In the genomic region with DNA sequence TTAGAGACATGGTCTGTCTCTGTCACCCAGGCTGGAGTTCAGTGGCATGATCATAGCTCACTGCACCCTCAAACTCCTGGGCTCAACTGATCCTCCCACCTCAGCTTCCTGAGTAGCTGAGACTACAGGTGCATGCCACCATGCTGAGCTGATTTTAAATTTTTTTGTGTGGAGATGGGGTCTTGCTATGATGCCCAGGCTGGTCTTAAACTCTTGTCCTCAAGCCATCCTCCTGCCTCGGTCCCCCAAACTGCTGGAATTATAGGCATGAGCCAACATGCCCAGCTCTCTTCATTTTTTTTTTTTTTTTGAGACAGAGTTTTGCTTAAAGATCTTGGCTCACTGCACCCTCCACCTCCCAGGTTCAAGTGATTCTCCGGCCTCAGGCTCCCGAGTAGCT, we compare ENCODE assay signal across 35 cellular contexts. TPM values are rescaled to one million over a fixed set of nuclear protein-coding genes. Genes with fewer than 3 reads are reported as not detected.
DNase-seq lines count a peak whose midpoint lies in the region; ATAC-seq, FAIRE-seq and TF ChIP-seq lines count a peak whose summit lies in the region.
"Had no signal": no experiment of that assay in that cellular context is flagged by ENCODE, and none has a peak within 500 bp of the region (broad histone marks: within the 10 kb centered on the region; RNA-seq: fewer than 3 reads in every experiment).

No MANE protein-coding gene starts in this region.

- no peaks in the 10 kb centered on the region for H3F3A ChIP-seq in neural progenitor cell (ENCODE audit: low read depth)

- H3K4me2 ChIP-seq in K562 (ENCODE audit: insufficient read depth, low read length) = no peak overlapping the region
- no peak overlapping the region for H3K4me2 ChIP-seq in neural progenitor cell
- H3K4me2 ChIP-seq: A549; BLaER1; BLaER1 treated with 17β-estradiol and CSF1 and Interleukin-3, amounts not matched to agents 10 nM and 100 nM had no signal

- H3K79me2 ChIP-seq in K562 (ENCODE audit: control insufficient read depth, insufficient read depth, low read length) (no peaks in the 10 kb centered on the region), neural progenitor cell (ENCODE audit: low read depth) (no peaks in the 10 kb centered on the region)

- WGBS in K562 (ENCODE audit: insufficient coverage, low coverage, missing lambda C conversion rate) = 80% methylated on average over 3 of the region's 3 CpGs

- H3K4me3 ChIP-seq in HEK293 (ENCODE audit: low read depth, low read length) = no peak overlapping the region
- H3K4me3 ChIP-seq in K562 = no peak overlapping the region
- H3K4me3 ChIP-seq in neural progenitor cell = no peak overlapping the region
- H3K4me3 ChIP-seq: A549; BLaER1; BLaER1 treated with 17β-estradiol and CSF1 and Interleukin-3, amounts not matched to agents 10 nM and 100 nM had no signal

- H3K27ac ChIP-seq in HEK293 (ENCODE audit: extremely low read depth, low read depth, low read length) = no peak overlapping the region
- H3K27ac ChIP-seq in K562 (ENCODE audit: extremely low read depth, low read depth, low read length) = no peak overlapping the region
- no peak overlapping the region for H3K27ac ChIP-seq in neural progenitor cell
- H3K27ac ChIP-seq: 22Rv1; A549; BLaER1; BLaER1 treated with 17β-estradiol and CSF1 and Interleukin-3, amounts not matched to agents 10 nM and 100 nM; C4-2B had no signal

- POLR2A ChIA-PET in HEK293 (lab: Yijun Ruan, JAX) (interaction anchor here (0.6 kb wide), 1 partner anchor 485 kb away, joined by 3 read pairs; no protein-coding TSS in a partner anchor), WTC11 (lab: Charles Lee) (no interaction called here), K562 (lab: Yijun Ruan, JAX) (interaction anchor here (0.6 to 1.3 kb wide), 3 partner anchors 10 to 1329 kb away, joined by 3 to 4 read pairs (median 4); no protein-coding TSS in a partner anchor)

- intact Hi-C loops in K562 (cut with micrococcal nuclease) = no loop called here

- H3K9me1 ChIP-seq in K562 (ENCODE audit: control insufficient read depth, insufficient read depth, low read length) = no peaks in the 10 kb centered on the region

- H3K9ac ChIP-seq in K562 (ENCODE audit: insufficient read depth in 1 of 2, low read depth in 2 of 2, low read length in 2 of 2) = no peak overlapping the region
- H3K9ac ChIP-seq in neural progenitor cell = no peak overlapping the region
- H3K9ac ChIP-seq: BLaER1; BLaER1 treated with 17β-estradiol and CSF1 and Interleukin-3, amounts not matched to agents 10 nM and 100 nM had no signal

- H4K20me1 ChIP-seq in K562 (replicated peaks; ENCODE audit: control insufficient read depth, insufficient read depth, low read length) (no peaks in the 10 kb centered on the region), neural progenitor cell (ENCODE audit: low read depth) (no peaks in the 10 kb centered on the region)
- H4K20me1 ChIP-seq: BLaER1; BLaER1 treated with 17β-estradiol and CSF1 and Interleukin-3, amounts not matched to agents 10 nM and 100 nM had no signal

- H3K27ac Mint-ChIP-seq in WTC11 (no peak overlapping the region), neural progenitor cell (no peak overlapping the region)
- H3K27ac Mint-ChIP-seq: B cell; CD14-positive monocyte; CD4-positive, alpha-beta memory T cell; CD4-positive, alpha-beta T cell; CD4-positive, CD25-positive, alpha-beta regulatory T cell; CD8-positive, alpha-beta T cell had no signal

- TF ChIP-seq CTCF in HEK293 (tag by site-specific recombination; IDR thresholded peaks at IDR 0.05) (no peak), WTC11 (IDR thresholded peaks at IDR 0.05) (no peak), K562 (IDR thresholded peaks at IDR 0.05 in 2 of 3, conservative IDR thresholded peaks at IDR 0.05 in 1 of 3; ENCODE audit: insufficient read depth in 2 of 3, low read depth in 1 of 3, low read length in 3 of 3) (no peak), neural progenitor cell (IDR thresholded peaks at IDR 0.05) (no peak)

- H2AFZ ChIP-seq in K562 (ENCODE audit: low read depth, low read length) = no peak overlapping the region
- no peak overlapping the region for H2AFZ ChIP-seq in neural progenitor cell (replicated peaks)

- no peak for TF ChIP-seq POLR2A in K562 (conservative IDR thresholded peaks at IDR 0.05)

- no peaks in the 10 kb centered on the region for H3K9me3 ChIP-seq in HEK293 (ENCODE audit: control insufficient read depth, insufficient read depth, low read depth, low read length)
- H3K9me3 ChIP-seq in K562 (replicated peaks; ENCODE audit: control insufficient read depth, insufficient read depth, low read depth, low read length) = no peaks in the 10 kb centered on the region
- H3K9me3 ChIP-seq in neural progenitor cell (ENCODE audit: low read depth) = no peaks in the 10 kb centered on the region
- H3K9me3 ChIP-seq: A549, BE2C, BLaER1, Caco-2 had no signal

- H3K9me3 Mint-ChIP-seq in WTC11 (peaks cover 5% of the 10 kb centered on the region), neural progenitor cell (no peaks in the 10 kb centered on the region)
- H3K9me3 Mint-ChIP-seq: CD4-positive, alpha-beta memory T cell; CD4-positive, alpha-beta T cell; CD4-positive, CD25-positive, alpha-beta regulatory T cell; CD8-positive, alpha-beta memory T cell; CD8-positive, alpha-beta T cell had no signal

- TF ChIP-seq RAD21 in K562 (CRISPR knock-in tag; conservative IDR thresholded peaks at IDR 0.05 in 1 of 2, IDR thresholded peaks at IDR 0.05 in 1 of 2) = no peak

- DNase-seq in WTC11 (ENCODE audit: low spot score) (no peak), K562 (ENCODE audit: extremely low read depth in 1 of 4, low spot score in 3 of 4) (no peak), neural progenitor cell (ENCODE audit: low spot score) (no peak)
- DNase-seq: 8988T; ACHN; AML-193; BE2C; C1 segment of cervical spinal cord; Caco-2; Calu3; CD4-positive, alpha-beta memory T cell; CD4-positive, alpha-beta T cell; CD4-positive, CD25-positive, alpha-beta regulatory T cell; CD8-positive, alpha-beta T cell; COR-L47; DMS 273 treated with DMSO at 0.1 percent for 48 hours; DMS153; DMS53; DMS79; DMS79 treated with DMSO at 0.1 percent for 48 hours; DND-41; EL had no signal

- in situ Hi-C loops in K562 (cut with MboI) = no loop called here

- no peaks in the 10 kb centered on the region for H3K36me3 ChIP-seq in HEK293 (ENCODE audit: control insufficient read depth in 2 of 2, insufficient read depth in 1 of 2, low read length in 2 of 2)
- H3K36me3 ChIP-seq in K562 (ENCODE audit: control insufficient read depth, insufficient read depth, low read length) = no peaks in the 10 kb centered on the region
- no peaks in the 10 kb centered on the region for H3K36me3 ChIP-seq in neural progenitor cell
- H3K36me3 ChIP-seq: BE2C; BLaER1; BLaER1 treated with 17β-estradiol and CSF1 and Interleukin-3, amounts not matched to agents 10 nM and 100 nM had no signal

- BruUV-seq in K562 (replicated peaks; lab: Mats Ljungman, UMichigan) = no TSS peak

- H3K27me3 ChIP-seq in K562 (ENCODE audit: control insufficient read depth in 2 of 2, insufficient read depth in 2 of 2, low read length in 2 of 2) (no peaks in the 10 kb centered on the region), neural progenitor cell (no peaks in the 10 kb centered on the region)
- H3K27me3 ChIP-seq: BLaER1; BLaER1 treated with 17β-estradiol and CSF1 and Interleukin-3, amounts not matched to agents 10 nM and 100 nM had no signal

- no peak for TF ChIP-seq EP300 in K562 (IDR thresholded peaks at IDR 0.05; ENCODE audit: low read length)

- H3K27me3 Mint-ChIP-seq in WTC11 (ENCODE audit: low read depth) (no peaks in the 10 kb centered on the region), neural progenitor cell (ENCODE audit: insufficient read depth, low read depth) (peaks cover 7% of the 10 kb centered on the region)

- CTCF ChIA-PET in HEK293 (lab: Yijun Ruan, JAX) = interaction anchor here (2.0 kb wide), 1 partner anchor 29 kb away, joined by 4 read pairs; no protein-coding TSS in a partner anchor
- CTCF ChIA-PET in WTC11 (lab: Charles Lee) = interaction anchor here (1.1 kb wide), 1 partner anchor 101 kb away, joined by 6 read pairs; no protein-coding TSS in a partner anchor
- CTCF ChIA-PET in K562 (lab: Yijun Ruan, JAX; ENCODE audit: low intra/inter-chr PET ratio) = no interaction called here

- H3K4me1 Mint-ChIP-seq in WTC11 = no peaks in the 10 kb centered on the region
- no peaks in the 10 kb centered on the region for H3K4me1 Mint-ChIP-seq in neural progenitor cell

- no peak for FAIRE-seq in K562 (lab: Jason Lieb, UNC)
- FAIRE-seq: A204.1, A549, D721Med had no signal

- H3K4me3 Mint-ChIP-seq in WTC11 = no peak overlapping the region
- no peak overlapping the region for H3K4me3 Mint-ChIP-seq in neural progenitor cell
- H3K4me3 Mint-ChIP-seq: B cell; CD4-positive, alpha-beta memory T cell; CD4-positive, alpha-beta T cell; CD4-positive, CD25-positive, alpha-beta regulatory T cell; CD8-positive, alpha-beta T cell had no signal

- ATAC-seq in WTC11 (no peak), K562 (no peak), GM18907 (IDR thresholded peaks at IDR 0.05; ENCODE audit: unreplicated experiment) (no peak), HG03354 (IDR thresholded peaks at IDR 0.05; ENCODE audit: poor library complexity, severe bottlenecking, unreplicated experiment) (no peak)
- ATAC-seq: A549; CD8-positive, alpha-beta T cell had no signal

- H3K4me1 ChIP-seq in HEK293 (ENCODE audit: control insufficient read depth, insufficient read depth, low read length) = no peaks in the 10 kb centered on the region
- peaks cover 4 to 13% of the 10 kb centered on the region in 2 experiments; a peak in 3 of 5 replicates for H3K4me1 ChIP-seq in K562 (replicated peaks in 1 of 2; ENCODE audit: control insufficient read depth in 2 of 2, insufficient read depth in 2 of 2, low read length in 2 of 2)
- H3K4me1 ChIP-seq in neural progenitor cell = no peaks in the 10 kb centered on the region
- H3K4me1 ChIP-seq: A549, BE2C, Caco-2 had no signal

- H3K36me3 Mint-ChIP-seq in WTC11 = no peaks in the 10 kb centered on the region
- H3K36me3 Mint-ChIP-seq in neural progenitor cell = no peaks in the 10 kb centered on the region
- H3K36me3 Mint-ChIP-seq: CD4-positive, alpha-beta memory T cell; CD4-positive, CD25-positive, alpha-beta regulatory T cell; CD8-positive, alpha-beta T cell had no signal

RNA-seq across cellular contexts. Expression of gene AGPAT3, which starts 24.8 kb away (rescaled TPM):
- total RNA-seq in WTC11 (2021) (5.6 to 9.7 TPM (median 9.4 TPM) in 3 replicates), K562 (2014; rRNA removed) (41.3 and 50.4 TPM in 2 replicates), K562 (2014; rRNA removed; fragmentation: Illumina TruSeq; extraction: Trizol) (27.3 and 28.6 TPM in 2 replicates), K562 (2015; rRNA removed; fragmentation: Illumina TruSeq; extraction: Trizol) (33.7 and 35.7 TPM in 2 replicates), K562 (2021) (88.4 and 90.1 TPM in 2 replicates), neural progenitor cell (ENCODE audit: low replicate concordance) (7.8 and 8.7 TPM in 2 replicates)
- total RNA-seq in K562 (2011; cell fraction: chromatin; rRNA removed; ENCODE audit: low replicate concordance) = 91.3 and 152 TPM in 2 replicates
- 92.9 and 103 TPM in 2 replicates for total RNA-seq in K562 (2011; cell fraction: nucleolus; rRNA removed)
- total RNA-seq in K562 (2011; cell fraction: nucleoplasm; rRNA removed) = 104 and 106 TPM in 2 replicates
- polyA plus RNA-seq in K562 (2011; rRNA removed) (48.3 and 63.4 TPM in 2 replicates), K562 (2014; fragmentation: Illumina TruSeq; extraction: Trizol) (33.2 and 48.4 TPM in 2 replicates), K562 (2014; fragmentation: Nextera tagmentation; extraction: Ambion mirVana) (1 to 10 TPM; 1.5 TPM), K562 (2014; rRNA removed) (46.6 and 50.1 TPM in 2 replicates)
- polyA plus RNA-seq in K562 (2011; cell fraction: cytosol; rRNA removed) = 66.5 and 76.4 TPM in 2 replicates
- 70.1 and 87.0 TPM in 2 replicates for polyA plus RNA-seq in K562 (2011; cell fraction: nucleus; rRNA removed)
- 42.6 and 65.7 TPM in 2 replicates for polyA plus RNA-seq in K562 (2012)
- 40.0 and 57.0 TPM in 2 replicates for polyA minus RNA-seq in K562 (2011; rRNA and poly(A)+ RNA removed)
- polyA minus RNA-seq in K562 (2011; cell fraction: cytosol; rRNA and poly(A)+ RNA removed) = 48.7 and 66.4 TPM in 2 replicates
- 26.1 and 32.4 TPM in 2 replicates for polyA minus RNA-seq in K562 (2011; cell fraction: nucleus; rRNA and poly(A)+ RNA removed)

RNA-seq across cellular contexts. Expression of gene RRP1, which starts 50.9 kb away (rescaled TPM):
- 45.0 to 53.0 TPM (median 45.9 TPM) in 3 replicates for total RNA-seq in WTC11 (2021)
- total RNA-seq in K562 (2011; cell fraction: chromatin; rRNA removed; ENCODE audit: low replicate concordance) = 200 and 398 TPM in 2 replicates
- 176 and 196 TPM in 2 replicates for total RNA-seq in K562 (2011; cell fraction: nucleolus; rRNA removed)
- 186 and 220 TPM in 2 replicates for total RNA-seq in K562 (2011; cell fraction: nucleoplasm; rRNA removed)
- 68.6 and 84.3 TPM in 2 replicates for total RNA-seq in K562 (2014; rRNA removed)
- total RNA-seq in K562 (2014; rRNA removed; fragmentation: Illumina TruSeq; extraction: Trizol) = 40.5 and 48.5 TPM in 2 replicates
- 51.6 and 52.9 TPM in 2 replicates for total RNA-seq in K562 (2015; rRNA removed; fragmentation: Illumina TruSeq; extraction: Trizol)
- 89.1 and 105 TPM in 2 replicates for total RNA-seq in K562 (2021)
- 38.0 and 47.3 TPM in 2 replicates for polyA plus RNA-seq in K562 (2011; rRNA removed)
- polyA plus RNA-seq in K562 (2011; cell fraction: cytosol; rRNA removed) = 22.9 and 23.5 TPM in 2 replicates
- 233 and 286 TPM in 2 replicates for polyA plus RNA-seq in K562 (2011; cell fraction: nucleus; rRNA removed)
- polyA plus RNA-seq in K562 (2012) = 35.6 and 62.2 TPM in 2 replicates
- polyA plus RNA-seq in K562 (2014; fragmentation: Illumina TruSeq; extraction: Trizol) = 79.7 and 97.5 TPM in 2 replicates
- 1 to 10 TPM in 1 of 2 experiments, under 1 TPM in 1; 0.89 to 1.8 TPM for polyA plus RNA-seq in K562 (2014; fragmentation: Nextera tagmentation; extraction: Ambion mirVana)
- 60.2 and 64.7 TPM in 2 replicates for polyA plus RNA-seq in K562 (2014; rRNA removed)
- 23.9 and 28.6 TPM in 2 replicates for polyA minus RNA-seq in K562 (2011; rRNA and poly(A)+ RNA removed)
- 20.8 and 22.0 TPM in 2 replicates for polyA minus RNA-seq in K562 (2011; cell fraction: cytosol; rRNA and poly(A)+ RNA removed)
- 66.5 and 104 TPM in 2 replicates for polyA minus RNA-seq in K562 (2011; cell fraction: nucleus; rRNA and poly(A)+ RNA removed)
- total RNA-seq in neural progenitor cell (ENCODE audit: low replicate concordance) = 18.4 and 32.5 TPM in 2 replicates

Comparison
In these comparisons a context has a peak if more than half of its experiments do, and no peak if none do; other contexts are left out.
1. Of the 44 proteins assayed by ChIP-seq in both K562 and HEK293: peak only in K562: none; only in HEK293: none; in both: ZNF121; in neither: 43.